In the genomic region with DNA sequence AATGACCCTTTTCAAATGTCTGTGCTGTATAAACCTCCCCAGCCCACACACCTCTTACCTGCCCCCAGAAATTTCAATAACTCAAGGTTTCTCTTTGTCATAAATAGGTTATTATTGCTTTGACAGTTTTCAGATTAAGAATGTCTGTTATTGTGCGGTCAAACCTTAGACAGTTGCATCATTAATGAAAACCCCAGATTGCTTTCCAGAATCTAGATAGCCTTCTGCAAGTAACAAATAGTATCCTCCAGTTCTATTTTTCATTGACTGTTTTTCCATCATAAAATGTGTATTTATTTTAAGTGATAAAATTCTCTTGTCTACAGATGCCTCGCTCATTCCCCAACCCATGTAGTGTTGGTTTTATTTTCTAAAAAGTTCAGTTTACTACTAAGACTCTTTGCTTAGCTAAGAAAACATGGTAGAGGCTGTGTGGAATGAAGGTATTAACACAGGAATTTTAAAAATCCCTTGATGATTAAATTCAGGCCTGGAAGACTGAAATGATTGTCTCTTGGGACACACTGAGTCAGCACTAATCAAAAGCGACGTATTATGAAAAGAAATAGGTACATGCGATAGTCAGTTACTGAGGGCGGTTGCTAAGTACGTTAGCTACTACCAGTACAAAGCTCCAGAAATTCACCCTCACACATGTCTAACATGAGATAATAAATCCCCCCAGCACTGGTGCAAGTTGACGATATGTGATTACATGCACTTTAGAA, we compare ENCODE assay signal across 1 cellular context.
A peak's percentile ranks its signal among the peaks of the same experiment; 100 is the strongest.
TF ChIP-seq lines count a peak whose summit lies in the region.

No MANE protein-coding gene starts in this region.

TF ChIP-seq in HepG2, 621 proteins besides CTCF, POLR2A, EP300 and RAD21:
- TF ChIP-seq MAFF (IDR thresholded peaks at IDR 0.05; ENCODE audit: low read depth, low read length) (peak; percentile 46; the same call in 1 of the 2 replicates), MAFK (conservative IDR thresholded peaks at IDR 0.05 in 1 of 2, IDR thresholded peaks at IDR 0.05 in 1 of 2; ENCODE audit: low read length in 2 of 2) (peak; percentile 29 to 71; a peak in 3 of 4 replicates), PITX1 (CRISPR knock-in tag; IDR thresholded peaks at IDR 0.05) (no peak)
- TF ChIP-seq, protein P1, sequence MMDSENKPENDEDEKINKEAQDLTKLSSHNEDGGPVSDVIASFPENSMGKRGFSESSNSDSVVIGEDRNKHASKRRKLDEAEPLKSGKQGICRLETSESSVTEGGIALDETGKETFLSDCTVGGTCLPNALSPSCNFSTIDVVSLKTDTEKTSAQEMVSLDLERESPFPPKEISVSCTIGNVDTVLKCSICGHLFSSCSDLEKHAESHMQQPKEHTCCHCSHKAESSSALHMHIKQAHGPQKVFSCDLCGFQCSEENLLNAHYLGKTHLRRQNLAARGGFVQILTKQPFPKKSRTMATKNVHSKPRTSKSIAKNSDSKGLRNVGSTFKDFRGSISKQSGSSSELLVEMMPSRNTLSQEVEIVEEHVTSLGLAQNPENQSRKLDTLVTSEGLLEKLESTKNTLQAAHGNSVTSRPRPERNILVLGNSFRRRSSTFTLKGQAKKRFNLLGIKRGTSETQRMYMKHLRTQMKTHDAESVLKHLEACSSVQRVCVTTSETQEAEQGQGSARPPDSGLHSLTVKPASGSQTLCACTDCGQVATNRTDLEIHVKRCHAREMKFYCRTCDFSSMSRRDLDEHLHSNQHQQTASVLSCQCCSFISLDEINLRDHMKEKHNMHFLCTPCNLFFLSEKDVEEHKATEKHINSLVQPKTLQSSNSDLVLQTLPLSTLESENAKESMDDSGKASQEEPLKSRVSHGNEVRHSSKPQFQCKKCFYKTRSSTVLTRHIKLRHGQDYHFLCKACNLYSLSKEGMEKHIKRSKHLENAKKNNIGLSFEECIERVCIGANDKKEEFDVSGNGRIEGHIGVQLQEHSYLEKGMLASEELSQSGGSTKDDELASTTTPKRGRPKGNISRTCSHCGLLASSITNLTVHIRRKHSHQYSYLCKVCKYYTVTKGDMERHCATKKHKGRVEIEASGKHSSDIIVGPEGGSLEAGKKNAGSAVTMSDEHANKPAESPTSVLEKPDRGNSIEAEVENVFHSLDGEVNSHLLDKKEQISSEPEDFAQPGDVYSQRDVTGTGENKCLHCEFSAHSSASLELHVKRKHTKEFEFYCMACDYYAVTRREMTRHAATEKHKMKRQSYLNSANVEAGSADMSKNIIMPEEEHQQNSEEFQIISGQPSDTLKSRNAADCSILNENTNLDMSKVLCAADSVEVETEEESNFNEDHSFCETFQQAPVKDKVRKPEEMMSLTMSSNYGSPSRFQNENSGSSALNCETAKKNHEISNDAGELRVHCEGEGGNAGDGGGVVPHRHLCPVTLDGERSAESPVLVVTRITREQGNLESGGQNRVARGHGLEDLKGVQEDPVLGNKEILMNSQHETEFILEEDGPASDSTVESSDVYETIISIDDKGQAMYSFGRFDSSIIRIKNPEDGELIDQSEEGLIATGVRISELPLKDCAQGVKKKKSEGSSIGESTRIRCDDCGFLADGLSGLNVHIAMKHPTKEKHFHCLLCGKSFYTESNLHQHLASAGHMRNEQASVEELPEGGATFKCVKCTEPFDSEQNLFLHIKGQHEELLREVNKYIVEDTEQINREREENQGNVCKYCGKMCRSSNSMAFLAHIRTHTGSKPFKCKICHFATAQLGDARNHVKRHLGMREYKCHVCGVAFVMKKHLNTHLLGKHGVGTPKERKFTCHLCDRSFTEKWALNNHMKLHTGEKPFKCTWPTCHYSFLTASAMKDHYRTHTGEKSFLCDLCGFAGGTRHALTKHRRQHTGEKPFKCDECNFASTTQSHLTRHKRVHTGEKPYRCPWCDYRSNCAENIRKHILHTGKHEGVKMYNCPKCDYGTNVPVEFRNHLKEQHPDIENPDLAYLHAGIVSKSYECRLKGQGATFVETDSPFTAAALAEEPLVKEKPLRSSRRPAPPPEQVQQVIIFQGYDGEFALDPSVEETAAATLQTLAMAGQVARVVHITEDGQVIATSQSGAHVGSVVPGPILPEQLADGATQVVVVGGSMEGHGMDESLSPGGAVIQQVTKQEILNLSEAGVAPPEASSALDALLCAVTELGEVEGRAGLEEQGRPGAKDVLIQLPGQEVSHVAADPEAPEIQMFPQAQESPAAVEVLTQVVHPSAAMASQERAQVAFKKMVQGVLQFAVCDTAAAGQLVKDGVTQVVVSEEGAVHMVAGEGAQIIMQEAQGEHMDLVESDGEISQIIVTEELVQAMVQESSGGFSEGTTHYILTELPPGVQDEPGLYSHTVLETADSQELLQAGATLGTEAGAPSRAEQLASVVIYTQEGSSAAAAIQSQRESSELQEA (CRISPR knock-in tag; IDR thresholded peaks at IDR 0.05; ENCODE audit: not compliant biosample characterization), result no peak
- TF ChIP-seq, protein P2, sequence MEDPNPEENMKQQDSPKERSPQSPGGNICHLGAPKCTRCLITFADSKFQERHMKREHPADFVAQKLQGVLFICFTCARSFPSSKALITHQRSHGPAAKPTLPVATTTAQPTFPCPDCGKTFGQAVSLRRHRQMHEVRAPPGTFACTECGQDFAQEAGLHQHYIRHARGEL (CRISPR knock-in tag; IDR thresholded peaks at IDR 0.05), result no peak
